In the genomic region with DNA sequence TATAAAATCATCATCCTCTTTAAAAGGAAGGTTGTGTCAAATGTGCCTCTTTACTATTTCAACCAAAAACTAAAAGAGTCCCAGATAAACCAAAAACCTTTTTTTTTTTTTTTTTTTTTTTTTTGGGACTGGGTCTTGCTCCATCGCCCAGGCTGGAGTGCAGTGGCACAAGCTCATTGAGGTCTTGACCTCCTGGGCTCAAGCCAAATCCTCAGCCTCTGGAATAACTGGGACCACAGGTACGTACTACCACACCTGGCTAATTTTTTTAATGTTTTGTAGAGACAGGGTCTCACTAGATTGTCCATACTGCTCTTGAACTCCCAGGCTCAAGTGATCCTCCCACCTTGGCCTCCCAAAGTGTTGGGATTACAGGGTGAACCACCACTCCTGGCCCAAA, we compare ENCODE assay signal across 25 cellular contexts. TPM values are rescaled to one million over a fixed set of nuclear protein-coding genes. Genes with fewer than 3 reads are reported as not detected.
DNase-seq lines count a peak whose midpoint lies in the region; ATAC-seq and TF ChIP-seq lines count a peak whose summit lies in the region.
"Had no signal": no experiment of that assay in that cellular context is flagged by ENCODE, and none has a peak within 500 bp of the region (broad histone marks: within the 10 kb centered on the region; RNA-seq: fewer than 3 reads in every experiment).

No MANE protein-coding gene starts in this region.

- H3K27me3 ChIP-seq in breast epithelium (no peaks in the 10 kb centered on the region), thyroid gland (no peaks in the 10 kb centered on the region)
- H3K27me3 ChIP-seq: BE2C, spleen, tibial nerve had no signal

- CTCF ChIA-PET in MCF 10A (lab: Yijun Ruan, JAX): interaction anchor here (0.5 to 1.9 kb wide), 7 partner anchors 14 to 648 kb away, joined by 3 to 12 read pairs (median 4); no protein-coding TSS in a partner anchor

- no peaks in the 10 kb centered on the region for H3K9me3 ChIP-seq in breast epithelium
- no peaks in the 10 kb centered on the region for H3K9me3 ChIP-seq in thyroid gland
- H3K9me3 ChIP-seq: BE2C, spleen, tibial nerve had no signal

- H3K36me3 ChIP-seq in breast epithelium: peaks cover 5% of the 10 kb centered on the region
- H3K36me3 ChIP-seq in thyroid gland: no peaks in the 10 kb centered on the region

- 26 to 45% methylated on average over 2 of the region's 2 CpGs for WGBS in thyroid gland, 2 donors

- no peaks in the 10 kb centered on the region for H3K27me3 Mint-ChIP-seq in MCF 10A (ENCODE audit: insufficient read depth, unreplicated experiment)
- no peaks in the 10 kb centered on the region for H3K27me3 Mint-ChIP-seq in chondrocyte (ENCODE audit: low read depth)
- no peaks in the 10 kb centered on the region for H3K27me3 Mint-ChIP-seq in naive B cell
- H3K27me3 Mint-ChIP-seq: activated naive CD8-positive, alpha-beta T cell treated with anti-CD3 and anti-CD28 coated beads, Interleukin-2, amount 10 ng/mL, durations not matched to agents 7 days and 5 days had no signal

- H3K4me3 Mint-ChIP-seq in MCF 10A (ENCODE audit: unreplicated experiment): no peak overlapping the region
- no peak overlapping the region for H3K4me3 Mint-ChIP-seq in chondrocyte (ENCODE audit: unreplicated experiment)
- H3K4me3 Mint-ChIP-seq in naive B cell: no peak overlapping the region
- H3K4me3 Mint-ChIP-seq: activated naive CD8-positive, alpha-beta T cell treated with anti-CD3 and anti-CD28 coated beads, Interleukin-2, amount 10 ng/mL, durations not matched to agents 7 days and 5 days had no signal

- H3K4me3 ChIP-seq in breast epithelium (no peak overlapping the region), thyroid gland (replicated peaks in 1 of 3) (no peak overlapping the region)
- H3K4me3 ChIP-seq: lung, spleen, tibial nerve had no signal

- H3K27ac Mint-ChIP-seq in MCF 10A (ENCODE audit: low read depth, unreplicated experiment): no peak overlapping the region
- H3K27ac Mint-ChIP-seq in chondrocyte (ENCODE audit: unreplicated experiment): peak overlapping the region; percentile 84
- peak overlapping the region in 4 of 6 donors; percentile 28 to 99 (median 46) for H3K27ac Mint-ChIP-seq in naive B cell
- H3K27ac Mint-ChIP-seq: activated naive CD8-positive, alpha-beta T cell treated with anti-CD3 and anti-CD28 coated beads, Interleukin-2, amount 10 ng/mL, durations not matched to agents 7 days and 5 days had no signal

- POLR2A ChIA-PET in MCF 10A (lab: Yijun Ruan, JAX): no interaction called here

- H3K27ac ChIP-seq in breast epithelium: peak overlapping the region; percentile 65 to 75
- no peak overlapping the region for H3K27ac ChIP-seq in thyroid gland
- H3K27ac ChIP-seq: 22Rv1, KMS-11 had no signal

- H3K4me1 Mint-ChIP-seq in MCF 10A (ENCODE audit: insufficient read depth, unreplicated experiment) (no peaks in the 10 kb centered on the region), chondrocyte (ENCODE audit: low read depth) (peaks cover 42% of the 10 kb centered on the region), naive B cell (peaks cover 54 to 62% (median 61%) of the 10 kb centered on the region in 3 donors)

- no TSS peak for BruUV-seq in MCF 10A (replicated peaks; lab: Mats Ljungman, UMichigan)

- intact Hi-C loops in breast epithelium (cut with DNase I; ENCODE audit: low total_unique reads) (no loop called here), MCF 10A (cut with micrococcal nuclease) (no loop called here), thyroid gland (cut with DNase I) (no loop called here)

- H3K36me3 Mint-ChIP-seq in MCF 10A (ENCODE audit: insufficient read depth, unreplicated experiment) (peaks cover 86% of the 10 kb centered on the region), chondrocyte (ENCODE audit: low read depth) (peaks cover 43% of the 10 kb centered on the region), naive B cell (peaks cover 12 to 24% of the 10 kb centered on the region in 2 donors)

- TF ChIP-seq CTCF in breast epithelium (IDR thresholded peaks at IDR 0.05) (no peak), MCF 10A (IDR thresholded peaks at IDR 0.05; ENCODE audit: unreplicated experiment) (no peak), chondrocyte (IDR thresholded peaks at IDR 0.05) (no peak), thyroid gland (IDR thresholded peaks at IDR 0.05) (no peak)

- H3K4me1 ChIP-seq in breast epithelium (no peaks in the 10 kb centered on the region), thyroid gland (peaks cover 0 to 27% of the 10 kb centered on the region in 2 donors)
- H3K4me1 ChIP-seq: BE2C had no signal

- DNase-seq in breast epithelium (ENCODE audit: low spot score in 2 of 2) (no peak), MCF 10A (ENCODE audit: unreplicated experiment) (no peak), chondrocyte (ENCODE audit: low spot score) (no peak), naive B cell (no peak), thyroid gland (peak; percentile 53 to 59)
- DNase-seq in central memory CD4-positive, alpha-beta T cell: no peak
- DNase-seq: activated CD4-positive, alpha-beta T cell treated with anti-CD3 and anti-CD28 coated beads, Interleukin-2, amount 50 U/mL, for 48 hours; activated CD8-positive, alpha-beta memory T cell treated with anti-CD3 and anti-CD28 coated beads, Interleukin-2, amount 50 U/mL, for 48 hours; activated effector memory CD4-positive, alpha-beta T cell treated with anti-CD3 and anti-CD28 coated beads, Interleukin-2, amount 50 U/mL, for 16 hours; activated naive CD8-positive, alpha-beta T cell treated with anti-CD3 and anti-CD28 coated beads, Interleukin-2, amount 10 ng/mL, durations not matched to agents 7 days and 5 days; BE2C; effector memory CD4-positive, alpha-beta T cell; NCI-H1436; Right ventricle myocardium superior; spleen; stimulated activated CD4-positive, alpha-beta T cell treated with anti-CD3 and anti-CD28 coated beads, Interleukin-4, amount 100 ng/mL, for 1 hour; stimulated activated naive CD4-positive, alpha-beta T cell treated with Interleukin-2 at 50 U/mL for 16 hours had no signal

- TF ChIP-seq POLR2A in breast epithelium (IDR thresholded peaks at IDR 0.05): no peak
- TF ChIP-seq POLR2A in thyroid gland (IDR thresholded peaks at IDR 0.05): no peak

- ATAC-seq in naive B cell (ENCODE audit: low read depth in 2 of 2) (no peak), HG03469 (IDR thresholded peaks at IDR 0.05; ENCODE audit: unreplicated experiment) (no peak), HG03280 (IDR thresholded peaks at IDR 0.05; ENCODE audit: unreplicated experiment) (no peak)

- no peaks in the 10 kb centered on the region for H3K9me3 Mint-ChIP-seq in MCF 10A (ENCODE audit: unreplicated experiment)
- H3K9me3 Mint-ChIP-seq in chondrocyte (ENCODE audit: low read depth): no peaks in the 10 kb centered on the region
- no peaks in the 10 kb centered on the region for H3K9me3 Mint-ChIP-seq in naive B cell
- H3K9me3 Mint-ChIP-seq: activated naive CD8-positive, alpha-beta T cell treated with anti-CD3 and anti-CD28 coated beads, Interleukin-2, amount 10 ng/mL, durations not matched to agents 7 days and 5 days had no signal

RNA-seq across cellular contexts. Expression of a gene that starts 16.4 kb away (rescaled TPM):
- 10 to 100 TPM in 1 of 3 donors, 1 to 10 TPM in 2; 5.2 to 16.6 (median 6.7) TPM for total RNA-seq in breast epithelium
- total RNA-seq in MCF 10A (2022): 0.86 and 1.2 TPM in 2 replicates
- 2.2 to 3.2 TPM (median 2.9 TPM) in 3 replicates for total RNA-seq in chondrocyte
- 10 to 100 TPM; 28.4 to 56.4 (median 36.0) TPM for polyA plus RNA-seq in naive B cell (ENCODE audit: low read depth in 6 of 6)
- 1 to 10 TPM; 2.1 to 6.0 (median 2.8) TPM for total RNA-seq in thyroid gland

RNA-seq across cellular contexts. Expression of a gene that starts 52.2 kb away (rescaled TPM):
- total RNA-seq in breast epithelium (10 to 100 TPM; 12.1 to 21.0 (median 12.5) TPM), MCF 10A (2022) (not detected in 2 replicates), chondrocyte (46.7 to 122 TPM (median 48.3 TPM) in 3 replicates), thyroid gland (10 to 100 TPM in 3 of 4 donors, 1 to 10 TPM in 1; 6.9 to 21.6 (median 15.3) TPM)
- not detected for polyA plus RNA-seq in naive B cell (ENCODE audit: low read depth in 6 of 6)
- total RNA-seq: pulmonary artery endothelial cell had no signal
- polyA plus RNA-seq: keratinocyte had no signal

Comparison
In these comparisons a context has a peak if more than half of its experiments do, and no peak if none do; other contexts are left out.
1. DNase-seq: peak in thyroid gland (2 of 2); none in breast epithelium (0 of 2), MCF 10A (single experiment), chondrocyte (single experiment), naive B cell (single experiment) and central memory CD4-positive, alpha-beta T cell (single experiment).
2. H3K27ac ChIP-seq: peak in breast epithelium (2 of 2); none in thyroid gland (0 of 3).